In genomic region chrX:275476-275966, GRCh38 we compare ENCODE assay signal across 8 cellular contexts. TPM values are rescaled to one million over a fixed set of nuclear protein-coding genes. Genes with fewer than 3 reads are reported as not detected.
DNase-seq lines count a peak whose midpoint lies in the region; ATAC-seq, FAIRE-seq and TF ChIP-seq lines count a peak whose summit lies in the region.

No MANE protein-coding gene starts in this region.

- FAIRE-seq in keratinocyte (lab: Jason Lieb, UNC), result no peak

- H3K9me3 Mint-ChIP-seq in activated T-cell treated with anti-CD3 and anti-CD28 coated beads, Interleukin-2, amount 50 U/mL, for 4 hours, result no peaks in the 10 kb centered on the region
- no peaks in the 10 kb centered on the region for H3K9me3 Mint-ChIP-seq in T-cell
- no peaks in the 10 kb centered on the region for H3K9me3 Mint-ChIP-seq in activated T-helper 1 cell treated with anti-CD3 and anti-CD28 coated beads, Interleukin-12 subunit alpha, Interleukin-12 subunit beta, Interleukin-2, Interleukin-4 antibody, amounts not matched to agents 30 ng/mL and 10 ng/mL and 1 ng/mL, durations not matched to agents 14 hours and 24 hours and 36 hours

- H3K36me3 Mint-ChIP-seq in activated T-cell treated with anti-CD3 and anti-CD28 coated beads, Interleukin-2, amount 50 U/mL, for 4 hours (ENCODE audit: insufficient read depth), result no peaks in the 10 kb centered on the region
- H3K36me3 Mint-ChIP-seq in T-cell, result no peaks in the 10 kb centered on the region
- no peaks in the 10 kb centered on the region for H3K36me3 Mint-ChIP-seq in activated T-helper 1 cell treated with anti-CD3 and anti-CD28 coated beads, Interleukin-12 subunit alpha, Interleukin-12 subunit beta, Interleukin-2, Interleukin-4 antibody, amounts not matched to agents 30 ng/mL and 10 ng/mL and 1 ng/mL, durations not matched to agents 14 hours and 24 hours and 36 hours (ENCODE audit: low read depth)

- POLR2A ChIA-PET in T-cell (lab: Charles Lee), result no interaction called here

- H3K9ac ChIP-seq in keratinocyte (ENCODE audit: control insufficient read depth, extremely low read depth, insufficient read depth, low read length), result no peak overlapping the region

- H2AFZ ChIP-seq in keratinocyte (ENCODE audit: control insufficient read depth, low read length), result no peak overlapping the region

- CTCF ChIA-PET in T-cell (lab: Charles Lee), result no interaction called here

- no peaks in the 10 kb centered on the region for H3K27me3 ChIP-seq in keratinocyte (ENCODE audit: control insufficient read depth, extremely low read depth, insufficient read depth, low read length)
- peaks cover 0 to 20% of the 10 kb centered on the region in 2 donors for H3K27me3 ChIP-seq in tibial nerve

- peaks cover 7% of the 10 kb centered on the region for H3K4me1 Mint-ChIP-seq in activated T-cell treated with anti-CD3 and anti-CD28 coated beads, Interleukin-2, amount 50 U/mL, for 4 hours (ENCODE audit: low read depth)
- H3K4me1 Mint-ChIP-seq in T-cell, result peaks cover 12 to 21% (median 14%) of the 10 kb centered on the region in 3 donors
- no peaks in the 10 kb centered on the region for H3K4me1 Mint-ChIP-seq in activated T-helper 1 cell treated with anti-CD3 and anti-CD28 coated beads, Interleukin-12 subunit alpha, Interleukin-12 subunit beta, Interleukin-2, Interleukin-4 antibody, amounts not matched to agents 30 ng/mL and 10 ng/mL and 1 ng/mL, durations not matched to agents 14 hours and 24 hours and 36 hours (ENCODE audit: low read depth)

- no peaks in the 10 kb centered on the region for H3K9me1 ChIP-seq in keratinocyte (ENCODE audit: control insufficient read depth, extremely low read depth, insufficient read depth, low read length)

- H3K36me3 ChIP-seq in keratinocyte (ENCODE audit: control insufficient read depth in 2 of 2, extremely low read depth in 1 of 2, insufficient read depth in 2 of 2, low read length in 2 of 2) (no peaks in the 10 kb centered on the region), tibial nerve (no peaks in the 10 kb centered on the region)

- peak overlapping the region; percentile 67 for H3K4me3 Mint-ChIP-seq in activated T-cell treated with anti-CD3 and anti-CD28 coated beads, Interleukin-2, amount 50 U/mL, for 4 hours
- peak overlapping the region; percentile 59 to 81 (median 63) for H3K4me3 Mint-ChIP-seq in T-cell
- H3K4me3 Mint-ChIP-seq in activated T-helper 1 cell treated with anti-CD3 and anti-CD28 coated beads, Interleukin-12 subunit alpha, Interleukin-12 subunit beta, Interleukin-2, Interleukin-4 antibody, amounts not matched to agents 30 ng/mL and 10 ng/mL and 1 ng/mL, durations not matched to agents 14 hours and 24 hours and 36 hours, result no peak overlapping the region

- TF ChIP-seq CTCF in keratinocyte (optimal IDR thresholded peaks at IDR 0.05 in 1 of 3, IDR thresholded peaks at IDR 0.05 in 1 of 3, conservative IDR thresholded peaks at IDR 0.05 in 1 of 3; ENCODE audit: extremely low read depth in 1 of 3, insufficient read depth in 2 of 3, low read length in 3 of 3), result no peak
- no peak for TF ChIP-seq CTCF in tibial nerve (IDR thresholded peaks at IDR 0.05)

- no peak overlapping the region for H3K27ac Mint-ChIP-seq in T-cell
- H3K27ac Mint-ChIP-seq in activated T-helper 1 cell treated with anti-CD3 and anti-CD28 coated beads, Interleukin-12 subunit alpha, Interleukin-12 subunit beta, Interleukin-2, Interleukin-4 antibody, amounts not matched to agents 30 ng/mL and 10 ng/mL and 1 ng/mL, durations not matched to agents 14 hours and 24 hours and 36 hours, result no peak overlapping the region

- TF ChIP-seq POLR2A in tibial nerve (IDR thresholded peaks at IDR 0.05), result no peak

- peak overlapping the region; percentile 91 for H3K4me2 ChIP-seq in keratinocyte (ENCODE audit: control insufficient read depth, extremely low read depth, insufficient read depth, low read depth, low read length)

- no peaks in the 10 kb centered on the region for H3K27me3 Mint-ChIP-seq in activated T-cell treated with anti-CD3 and anti-CD28 coated beads, Interleukin-2, amount 50 U/mL, for 4 hours (ENCODE audit: low read depth)
- H3K27me3 Mint-ChIP-seq in T-cell, result peaks cover 0 to 3% of the 10 kb centered on the region in 2 donors
- H3K27me3 Mint-ChIP-seq in activated T-helper 1 cell treated with anti-CD3 and anti-CD28 coated beads, Interleukin-12 subunit alpha, Interleukin-12 subunit beta, Interleukin-2, Interleukin-4 antibody, amounts not matched to agents 30 ng/mL and 10 ng/mL and 1 ng/mL, durations not matched to agents 14 hours and 24 hours and 36 hours (ENCODE audit: insufficient read depth), result peaks cover 9% of the 10 kb centered on the region

- H3K4me3 ChIP-seq in keratinocyte (ENCODE audit: control insufficient read depth in 2 of 3, extremely low read depth in 1 of 3, insufficient read depth in 2 of 3, low read depth in 1 of 3, low read length in 3 of 3) (no peak overlapping the region), tibial nerve (peak overlapping the region; percentile 18 to 56 (median 43))

- H3K4me1 ChIP-seq in keratinocyte (ENCODE audit: control insufficient read depth, extremely low read depth, insufficient read depth, low read length) (peaks cover 6% of the 10 kb centered on the region), tibial nerve (peaks cover 0 to 21% (median 14%) of the 10 kb centered on the region in 4 donors)

- no peak overlapping the region for H3K27ac ChIP-seq in keratinocyte (ENCODE audit: control insufficient read depth, insufficient read depth, low read length)
- H3K27ac ChIP-seq in tibial nerve, result peak overlapping the region in 2 of 4 donors; percentile 23 to 65

- no peaks in the 10 kb centered on the region for H4K20me1 ChIP-seq in keratinocyte (ENCODE audit: control insufficient read depth, extremely low read depth, insufficient read depth, low read length)

- dilution Hi-C loops in keratinocyte (cut with MboI; ENCODE audit: extremely low pct_ligation_motif_present, low sequenced_read_pairs), result no loop called here

- H3K9me3 ChIP-seq in keratinocyte (ENCODE audit: control insufficient read depth, low read depth, low read length) (no peaks in the 10 kb centered on the region), tibial nerve (no peaks in the 10 kb centered on the region)

- intact Hi-C loops in activated T-helper 1 cell treated with anti-CD3 and anti-CD28 coated beads, Interleukin-12 subunit alpha, Interleukin-12 subunit beta, Interleukin-2, Interleukin-4 antibody, amounts not matched to agents 30 ng/mL and 10 ng/mL and 1 ng/mL, durations not matched to agents 14 hours and 24 hours and 36 hours (cut with micrococcal nuclease), result no loop called here

- ATAC-seq in activated T-cell treated with anti-CD3 and anti-CD28 coated beads, Interleukin-2, amount 50 U/mL, for 4 hours, result peak in 1 of 2 donors; percentile 21
- peak in 3 of 4 experiments; percentile 11 to 45 (median 29) for ATAC-seq in T-cell (replicated peaks in 1 of 4)
- ATAC-seq in GM21360 (IDR thresholded peaks at IDR 0.05; ENCODE audit: unreplicated experiment), result no peak

- H3K79me2 ChIP-seq in keratinocyte (ENCODE audit: control insufficient read depth, insufficient read depth, low read length), result no peaks in the 10 kb centered on the region

- TF ChIP-seq EP300 in tibial nerve (IDR thresholded peaks at IDR 0.05), result no peak

- no peak for DNase-seq in activated T-cell treated with anti-CD3 and anti-CD28 coated beads, Interleukin-2, amount 50 U/mL, for 4 hours
- DNase-seq in activated T-cell treated with anti-CD3 and anti-CD28 coated beads for 4 hours (no peak), T-cell (peak in 1 of 34 experiments; percentile 4), keratinocyte (ENCODE audit: low read depth, low spot score) (no peak), tibial nerve (ENCODE audit: low spot score in 2 of 2) (no peak), NCI-H524 (lab: John Stamatoyannopoulos, UW) (no peak)
- no peak for DNase-seq in activated T-helper 1 cell treated with anti-CD3 and anti-CD28 coated beads, Interleukin-12 subunit alpha, Interleukin-12 subunit beta, Interleukin-2, Interleukin-4 antibody, amounts not matched to agents 30 ng/mL and 10 ng/mL and 1 ng/mL, durations not matched to agents 14 hours and 24 hours and 36 hours (ENCODE audit: low spot score)

- WGBS in tibial nerve, 2 donors, result 28 to 39% methylated on average over 26 to 29 of the region's 32 CpGs

RNA-seq across cellular contexts. Expression of gene PLCXD1, which starts 5.7 kb away (rescaled TPM):
- 10 to 100 TPM; 23.6 to 57.6 (median 24.1) TPM for total RNA-seq in activated T-cell treated with anti-CD3 and anti-CD28 coated beads, Interleukin-2, amount 50 U/mL, for 4 hours
- total RNA-seq in T-cell, result 10 to 100 TPM; 18.6 to 27.4 (median 22.4) TPM
- polyA plus RNA-seq in keratinocyte, result 6.3 to 7.1 TPM (median 6.5 TPM) in 3 replicates
- 29.2 TPM for polyA plus RNA-seq in keratinocyte (2011; ENCODE audit: low read depth)
- 2.7 and 3.9 TPM in 2 replicates for polyA plus RNA-seq in keratinocyte (2011; cell fraction: cytosol; rRNA removed)
- polyA plus RNA-seq in keratinocyte (2011; cell fraction: nucleus; rRNA removed), result 9.7 and 13.2 TPM in 2 replicates
- polyA plus RNA-seq in keratinocyte (2012; ENCODE audit: low replicate concordance), result 7.6 and 37.3 TPM in 2 replicates
- polyA minus RNA-seq in keratinocyte, result 10.5 to 31.5 TPM (median 12.1 TPM) in 3 replicates
- 9.6 TPM for polyA minus RNA-seq in keratinocyte (2011; cell fraction: cytosol; rRNA and poly(A)+ RNA removed)
- polyA minus RNA-seq in keratinocyte (2011; cell fraction: nucleus; rRNA and poly(A)+ RNA removed), result 8.2 and 13.7 TPM in 2 replicates
- total RNA-seq in tibial nerve, result 10 to 100 TPM in 2 of 4 donors, 1 to 10 TPM in 2; 5.7 to 18.8 (median 9.2) TPM
- 53.3 and 55.0 TPM in 2 replicates for total RNA-seq in activated T-helper 1 cell treated with anti-CD3 and anti-CD28 coated beads, Interleukin-12 subunit alpha, Interleukin-12 subunit beta, Interleukin-2, Interleukin-4 antibody, amounts not matched to agents 30 ng/mL and 10 ng/mL and 1 ng/mL, durations not matched to agents 14 hours and 24 hours and 36 hours

RNA-seq across cellular contexts. Expression of gene GTPBP6, which starts 43.1 kb away (rescaled TPM):
- total RNA-seq in activated T-cell treated with anti-CD3 and anti-CD28 coated beads, Interleukin-2, amount 50 U/mL, for 4 hours, result 100 to 1,000 TPM; 123 to 142 (median 134) TPM
- total RNA-seq in T-cell, result 100 to 1,000 TPM in 3 of 5 donors, 10 to 100 TPM in 2; 58.8 to 112 (median 111) TPM
- 16.7 to 22.7 TPM (median 20.2 TPM) in 3 replicates for polyA plus RNA-seq in keratinocyte
- 12.3 TPM for polyA plus RNA-seq in keratinocyte (2011; ENCODE audit: low read depth)
- polyA plus RNA-seq in keratinocyte (2011; cell fraction: cytosol; rRNA removed), result 8.5 and 22.3 TPM in 2 replicates
- 19.9 and 24.8 TPM in 2 replicates for polyA plus RNA-seq in keratinocyte (2011; cell fraction: nucleus; rRNA removed)
- polyA plus RNA-seq in keratinocyte (2012; ENCODE audit: low replicate concordance), result 23.3 and 34.1 TPM in 2 replicates
- 10.0 to 15.1 TPM (median 10.9 TPM) in 3 replicates for polyA minus RNA-seq in keratinocyte
- polyA minus RNA-seq in keratinocyte (2011; cell fraction: cytosol; rRNA and poly(A)+ RNA removed), result 36.6 TPM
- polyA minus RNA-seq in keratinocyte (2011; cell fraction: nucleus; rRNA and poly(A)+ RNA removed), result 11.4 and 12.3 TPM in 2 replicates
- total RNA-seq in tibial nerve, result 10 to 100 TPM; 39.3 to 84.1 (median 56.3) TPM
- 68.3 and 69.5 TPM in 2 replicates for total RNA-seq in activated T-helper 1 cell treated with anti-CD3 and anti-CD28 coated beads, Interleukin-12 subunit alpha, Interleukin-12 subunit beta, Interleukin-2, Interleukin-4 antibody, amounts not matched to agents 30 ng/mL and 10 ng/mL and 1 ng/mL, durations not matched to agents 14 hours and 24 hours and 36 hours

Comparison
In these comparisons a context has a peak if more than half of its experiments do, and no peak if none do; other contexts are left out.
1. H3K4me3 ChIP-seq: peak in tibial nerve (4 of 4); none in keratinocyte (0 of 3).